Comparison of ENCODE assay signal across 26 cellular contexts in the genomic region with DNA sequence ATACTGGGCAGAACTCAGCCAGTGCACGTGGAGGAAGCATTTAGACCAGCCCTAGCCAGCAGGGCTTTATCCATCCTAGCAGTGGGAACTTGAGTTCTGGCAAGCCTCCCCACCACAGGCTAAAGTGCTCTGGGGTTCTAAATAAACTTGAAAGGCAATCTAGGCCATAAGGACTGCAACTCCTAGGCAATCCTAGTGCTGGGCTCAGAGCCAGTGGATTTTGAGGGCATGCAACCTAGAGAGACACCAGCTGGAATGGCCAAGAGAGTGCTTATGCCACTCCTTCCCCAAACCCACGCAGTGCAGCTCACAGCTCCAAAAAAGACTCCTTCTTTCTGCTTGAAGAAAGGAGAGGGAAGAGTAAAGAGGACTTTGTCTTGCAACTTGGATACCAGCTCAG.
"Had no signal": no experiment of that assay in that cellular context is flagged by ENCODE, and none has a peak within 500 bp of the region (broad histone marks: within the 10 kb centered on the region; RNA-seq: fewer than 3 reads in every experiment).

No MANE protein-coding gene starts in this region.

- ATAC-seq: activated CD8-positive, alpha-beta T cell treated with anti-CD3 and anti-CD28 coated beads for 36 hours; activated naive CD4-positive, alpha-beta T cell treated with anti-CD3 and anti-CD28 coated beads, Interleukin-2, amount 50 U/mL, for 72 hours; gastrocnemius medialis; naive thymus-derived CD4-positive, alpha-beta T cell; stimulated activated memory B cell treated with anti-CD40 and anti-IgM and Interleukin-4, amounts not matched to agents 10 μg/mL and 1 μg/mL and 100 μg/mL, for 72 hours had no signal

- H3K4me1 Mint-ChIP-seq: activated CD4-positive, alpha-beta T cell treated with anti-CD3 and anti-CD28 coated beads, Interleukin-2, amount 10 ng/mL, durations not matched to agents 7 days and 5 days; naive thymus-derived CD4-positive, alpha-beta T cell; stimulated activated memory B cell treated with anti-CD40 and anti-IgM and Interleukin-4, amounts not matched to agents 10 μg/mL and 1 μg/mL and 100 μg/mL, for 72 hours had no signal

- H3K27ac Mint-ChIP-seq: activated CD4-positive, alpha-beta T cell treated with anti-CD3 and anti-CD28 coated beads, Interleukin-2, amount 10 ng/mL, durations not matched to agents 7 days and 5 days; activated CD8-positive, alpha-beta T cell treated with anti-CD3 and anti-CD28 coated beads for 36 hours; activated naive CD4-positive, alpha-beta T cell treated with anti-CD3 and anti-CD28 coated beads, Interleukin-2, amount 50 U/mL, for 72 hours; mesothelial cell of epicardium; naive thymus-derived CD4-positive, alpha-beta T cell; progenitor cell of endocrine pancreas; stimulated activated memory B cell treated with anti-CD40 and anti-IgM and Interleukin-4, amounts not matched to agents 10 μg/mL and 1 μg/mL and 100 μg/mL, for 72 hours; T-helper 1 cell treated with Interleukin-12 subunit alpha and Interleukin-12 subunit beta and Interleukin-4 antibody, amounts not matched to agents 30 μg/mL and 1 μg/mL, for 36 hours had no signal

- H3K9me3 Mint-ChIP-seq: activated CD4-positive, alpha-beta T cell treated with anti-CD3 and anti-CD28 coated beads, Interleukin-2, amount 10 ng/mL, durations not matched to agents 7 days and 5 days; activated CD8-positive, alpha-beta T cell treated with anti-CD3 and anti-CD28 coated beads for 36 hours; activated naive CD4-positive, alpha-beta T cell treated with anti-CD3 and anti-CD28 coated beads, Interleukin-2, amount 50 U/mL, for 72 hours; mesothelial cell of epicardium; stimulated activated memory B cell treated with anti-CD40 and anti-IgM and Interleukin-4, amounts not matched to agents 10 μg/mL and 1 μg/mL and 100 μg/mL, for 72 hours; T-helper 1 cell treated with Interleukin-12 subunit alpha and Interleukin-12 subunit beta and Interleukin-4 antibody, amounts not matched to agents 30 μg/mL and 1 μg/mL, for 36 hours had no signal

- H3K36me3 Mint-ChIP-seq: activated naive CD4-positive, alpha-beta T cell treated with anti-CD3 and anti-CD28 coated beads, Interleukin-2, amount 50 U/mL, for 72 hours; mesothelial cell of epicardium had no signal

- H3K27me3 Mint-ChIP-seq: activated CD4-positive, alpha-beta T cell treated with anti-CD3 and anti-CD28 coated beads, Interleukin-2, amount 10 ng/mL, durations not matched to agents 7 days and 5 days; activated CD8-positive, alpha-beta T cell treated with anti-CD3 and anti-CD28 coated beads for 36 hours; naive thymus-derived CD4-positive, alpha-beta T cell; progenitor cell of endocrine pancreas had no signal

- DNase-seq: activated CD4-positive, alpha-beta T cell treated with anti-CD3 and anti-CD28 coated beads, Interleukin-2, amount 10 ng/mL, durations not matched to agents 7 days and 5 days; activated CD4-positive, CD25-positive, alpha-beta regulatory T cell treated with anti-CD3 and anti-CD28 coated beads, Interleukin-2, amount 50 U/mL, for 72 hours; activated CD8-positive, alpha-beta T cell treated with anti-CD3 and anti-CD28 coated beads for 36 hours; activated naive CD4-positive, alpha-beta T cell; activated T-cell treated with anti-CD3 and anti-CD28 coated beads, Interleukin-2, amount 50 U/mL, for 48 hours; cerebellar nuclear complex; colonic mucosa; effector CD8-positive, alpha-beta T cell; esophagus squamous epithelium; gastrocnemius medialis; glutamatergic neuron; naive thymus-derived CD4-positive, alpha-beta T cell; ovary; sigmoid colon; stimulated activated CD4-positive, alpha-beta T cell treated with anti-CD3 and anti-CD28 coated beads, Interleukin-1b, Interleukin-23, amount 100 ng/mL, for 48 hours; stimulated activated CD4-positive, alpha-beta T cell treated with anti-CD3 and anti-CD28 coated beads, Interleukin-4, amount 100 ng/mL, for 4 hours; stimulated activated CD8-positive, alpha-beta memory T cell treated with anti-CD3 and anti-CD28 coated beads, Interleukin-4, amount 100 ng/mL, for 48 hours; stomach; T1000; thyroid gland; upper lobe of left lung had no signal

- H3K4me3 Mint-ChIP-seq: activated CD4-positive, alpha-beta T cell treated with anti-CD3 and anti-CD28 coated beads, Interleukin-2, amount 10 ng/mL, durations not matched to agents 7 days and 5 days; activated CD8-positive, alpha-beta T cell treated with anti-CD3 and anti-CD28 coated beads for 36 hours; mesothelial cell of epicardium; naive thymus-derived CD4-positive, alpha-beta T cell; stimulated activated memory B cell treated with anti-CD40 and anti-IgM and Interleukin-4, amounts not matched to agents 10 μg/mL and 1 μg/mL and 100 μg/mL, for 72 hours; T-helper 1 cell treated with Interleukin-12 subunit alpha and Interleukin-12 subunit beta and Interleukin-4 antibody, amounts not matched to agents 30 μg/mL and 1 μg/mL, for 36 hours had no signal
